8 cellular contexts compared by ENCODE assay signal in the genomic region with DNA sequence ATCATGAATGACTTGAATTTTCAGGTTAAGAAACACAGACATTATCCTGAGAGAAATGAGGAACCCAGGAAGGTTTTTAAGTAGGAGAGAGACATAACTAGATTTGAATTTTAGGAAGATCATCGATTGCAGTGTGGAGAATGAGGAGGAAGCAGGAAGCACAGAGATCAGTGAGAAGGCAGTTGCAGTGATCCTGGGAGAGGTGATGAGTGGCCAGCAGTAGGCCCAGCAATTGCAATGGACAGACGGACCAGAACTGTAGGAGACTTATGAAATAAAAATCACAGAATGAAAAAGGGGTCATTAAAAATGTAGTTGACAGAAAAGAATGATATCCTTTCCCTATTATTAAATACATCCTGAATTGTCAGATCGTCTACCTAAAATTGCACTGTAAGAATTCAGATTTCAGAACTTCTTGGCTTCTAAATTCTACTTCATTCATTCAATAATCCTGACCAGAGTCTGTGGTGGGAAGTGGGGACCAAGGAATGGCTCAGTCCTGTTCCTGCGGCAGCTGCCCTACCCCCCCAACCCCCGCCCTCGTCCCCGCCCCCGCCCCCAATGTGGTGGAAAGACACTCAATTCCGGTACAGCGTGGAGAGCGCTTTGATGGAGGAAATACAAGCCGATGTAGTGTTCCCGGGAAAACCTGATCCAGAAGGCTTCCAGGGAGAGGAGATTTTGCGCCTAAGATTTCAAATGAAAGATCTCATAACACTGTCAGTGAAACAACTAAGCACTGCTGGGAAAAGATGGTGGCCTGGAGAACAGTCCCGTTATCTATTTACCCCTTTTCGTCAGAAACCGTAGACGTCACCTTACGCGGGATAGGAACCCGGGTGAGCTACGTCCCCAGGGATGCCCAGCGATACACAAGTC. TPM values are rescaled to one million over a fixed set of nuclear protein-coding genes. Genes with fewer than 3 reads are reported as not detected.
DNase-seq lines count a peak whose midpoint lies in the region; ATAC-seq, FAIRE-seq and TF ChIP-seq lines count a peak whose summit lies in the region.

No MANE protein-coding gene starts in this region.

- no peak overlapping the region for H3K14ac ChIP-seq in mesenchymal stem cell (ENCODE audit: low read length in 2 of 2)

- no peaks in the 10 kb centered on the region for H4K20me1 ChIP-seq in mammary epithelial cell (ENCODE audit: insufficient read depth, low read length)

- H2AFZ ChIP-seq in mammary epithelial cell (ENCODE audit: low read depth, low read length) = peak overlapping the region; percentile 74
- H2AFZ ChIP-seq in mesenchymal stem cell (ENCODE audit: low read depth, low read length) = peak overlapping the region; percentile 66

- intact Hi-C loops in mammary epithelial cell (cut with micrococcal nuclease) = loop anchor here (1.0 to 2.0 kb wide), 2 partner anchors 35 to 150 kb away; a partner anchor contains a TSS

- H2BK5ac ChIP-seq in mesenchymal stem cell (ENCODE audit: low read depth, low read length, poor library complexity, severe bottlenecking) = peak overlapping the region; percentile 68

- peaks cover 15% of the 10 kb centered on the region for H3K79me2 ChIP-seq in mammary epithelial cell (ENCODE audit: insufficient read depth, low read length)

- H3K4me1 ChIP-seq in HUES64 (ENCODE audit: insufficient read depth, low read length) = peaks cover 17% of the 10 kb centered on the region
- H3K4me1 ChIP-seq in mammary epithelial cell (ENCODE audit: insufficient read depth, low read length) = peaks cover 36% of the 10 kb centered on the region
- H3K4me1 ChIP-seq in mesenchymal stem cell (ENCODE audit: control insufficient read depth, insufficient read depth, low read depth, low read length) = peaks cover 18% of the 10 kb centered on the region

- peak overlapping the region; percentile 74 for H3K4me2 ChIP-seq in mammary epithelial cell (ENCODE audit: insufficient read depth, low read depth, low read length)
- H3K4me2 ChIP-seq in mesenchymal stem cell (ENCODE audit: low read length, poor library complexity, severe bottlenecking) = peak overlapping the region; percentile 88

- BruUV-seq in mammary epithelial cell (replicated peaks; lab: Mats Ljungman, UMichigan) = no TSS peak

- dilution Hi-C loops in mammary epithelial cell (cut with HindIII; ENCODE audit: low sequenced_read_pairs) = no loop called here

- H2BK15ac ChIP-seq in mesenchymal stem cell (ENCODE audit: low read depth, poor library complexity, severe bottlenecking) = peak overlapping the region; percentile 75

- no peak for FAIRE-seq in urothelium cell line (lab: Jason Lieb, UNC)

- H4K91ac ChIP-seq in mesenchymal stem cell (ENCODE audit: low read length) = no peak overlapping the region

- H3K18ac ChIP-seq in mesenchymal stem cell (ENCODE audit: low read depth in 1 of 2, low read length in 2 of 2) = peak overlapping the region in 1 of 2 experiments; percentile 61

- no peak overlapping the region for H2BK120ac ChIP-seq in mesenchymal stem cell (ENCODE audit: low read depth, low read length)

- no peak for TF ChIP-seq CTCF in BJ (IDR thresholded peaks at IDR 0.05; ENCODE audit: insufficient read depth, low read depth, low read length)
- TF ChIP-seq CTCF in mammary epithelial cell (conservative IDR thresholded peaks at IDR 0.05 in 1 of 2, IDR thresholded peaks at IDR 0.05 in 1 of 2; ENCODE audit: extremely low read depth in 1 of 2, insufficient read depth in 1 of 2, low read depth in 1 of 2, low read length in 2 of 2) = no peak

- CTCF ChIA-PET in BJ (lab: Yijun Ruan, JAX) = interaction anchor here (0.6 to 15.4 kb wide), 29 partner anchors 9 to 303 kb away, joined by 3 to 474 read pairs (median 4); no protein-coding TSS in a partner anchor
- CTCF ChIA-PET in mammary epithelial cell (lab: Charles Lee; ENCODE audit: low non-redundant PET) = interaction anchor here (0.6 to 1.7 kb wide), 5 partner anchors 13 to 303 kb away, joined by 3 to 34 read pairs (median 3); no protein-coding TSS in a partner anchor

- POLR2A ChIA-PET in BJ (lab: Charles Lee) = no interaction called here

- peak overlapping the region; percentile 30 for H3K9ac ChIP-seq in HUES64 (ENCODE audit: low read depth, low read length)
- H3K9ac ChIP-seq in mammary epithelial cell (ENCODE audit: insufficient read depth, low read length) = no peak overlapping the region
- H3K9ac ChIP-seq in mesenchymal stem cell (ENCODE audit: low read length) = peak overlapping the region; percentile 91

- H2AK5ac ChIP-seq in mesenchymal stem cell (ENCODE audit: low read length, severe bottlenecking) = peak overlapping the region; percentile 16

- H3K27ac ChIP-seq in HUES64 (ENCODE audit: low read depth, low read length) = peak overlapping the region; percentile 87; the same call in 1 of the 2 replicates
- no peak overlapping the region for H3K27ac ChIP-seq in mammary epithelial cell (ENCODE audit: insufficient read depth, low read depth, low read length)
- H3K27ac ChIP-seq in mesenchymal stem cell (ENCODE audit: low read length, poor library complexity, severe bottlenecking) = peak overlapping the region; percentile 81

- peak overlapping the region; percentile 35 to 63 for H3K4ac ChIP-seq in mesenchymal stem cell (ENCODE audit: low read depth in 1 of 2, low read length in 2 of 2)

- H3K23ac ChIP-seq in mesenchymal stem cell (ENCODE audit: low read length in 2 of 2) = no peak overlapping the region

- ATAC-seq in GM18907 (IDR thresholded peaks at IDR 0.05; ENCODE audit: unreplicated experiment) = no peak

- no peaks in the 10 kb centered on the region for H3K9me3 ChIP-seq in HUES64 (ENCODE audit: insufficient read depth, low read depth, low read length)
- no peaks in the 10 kb centered on the region for H3K9me3 ChIP-seq in mammary epithelial cell (replicated peaks; ENCODE audit: insufficient read depth, low read length)
- H3K9me3 ChIP-seq in mesenchymal stem cell (ENCODE audit: control insufficient read depth, low read length) = no peaks in the 10 kb centered on the region

- no peak overlapping the region for H2BK12ac ChIP-seq in mesenchymal stem cell (ENCODE audit: low read length in 2 of 2)

- peak overlapping the region; percentile 51 for H3K4me3 ChIP-seq in BJ (ENCODE audit: low read depth, low read length)
- peak overlapping the region; percentile 52 for H3K4me3 ChIP-seq in HUES64 (ENCODE audit: low read length)
- H3K4me3 ChIP-seq in mammary epithelial cell (replicated peaks in 1 of 3; ENCODE audit: insufficient read depth in 1 of 3, low read depth in 2 of 3, low read length in 3 of 3) = peak overlapping the region; percentile 28 to 46 (median 35)
- peak overlapping the region; percentile 70 to 98 for H3K4me3 ChIP-seq in mesenchymal stem cell (ENCODE audit: insufficient read depth in 1 of 2, low read depth in 1 of 2, low read length in 2 of 2)

- H3K79me1 ChIP-seq in mesenchymal stem cell (replicated peaks; ENCODE audit: low read length, poor library complexity, severe bottlenecking) = peaks cover 11% of the 10 kb centered on the region

- H3K36me3 ChIP-seq in BJ (ENCODE audit: control insufficient read depth, insufficient read depth, low read length) (peaks cover 24% of the 10 kb centered on the region), HUES64 (ENCODE audit: insufficient read depth, low read length) (peaks cover 32% of the 10 kb centered on the region), mammary epithelial cell (ENCODE audit: insufficient read depth, low read length) (peaks cover 34% of the 10 kb centered on the region), mesenchymal stem cell (ENCODE audit: control insufficient read depth in 1 of 2, insufficient read depth in 2 of 2, low read depth in 1 of 2, low read length in 2 of 2) (peaks cover 23 to 31% of the 10 kb centered on the region in 2 experiments)

- in situ Hi-C loops in mammary epithelial cell (cut with MboI; ENCODE audit: low sequenced_read_pairs in 2 of 2) = loop anchor here in 1 of 2 donors (5.0 to 10.0 kb wide), 2 partner anchors 149 kb away; no protein-coding TSS in a partner anchor

- peak overlapping the region; percentile 96 for H4K8ac ChIP-seq in mesenchymal stem cell (ENCODE audit: low read length)

- H3K27me3 ChIP-seq in BJ (ENCODE audit: control insufficient read depth, insufficient read depth, low read length) = no peaks in the 10 kb centered on the region
- no peaks in the 10 kb centered on the region for H3K27me3 ChIP-seq in HUES64 (ENCODE audit: insufficient read depth, low read length)
- H3K27me3 ChIP-seq in mammary epithelial cell (ENCODE audit: insufficient read depth, low read length) = no peaks in the 10 kb centered on the region
- H3K27me3 ChIP-seq in mesenchymal stem cell (ENCODE audit: control insufficient read depth in 1 of 2, insufficient read depth in 1 of 2, low read length in 2 of 2) = no peaks in the 10 kb centered on the region

- DNase-seq in BJ (ENCODE audit: low read depth) (no peak), mammary epithelial cell (no peak), mesenchymal stem cell (no peak), urothelium cell line (ENCODE audit: low spot score) (peak; percentile 46), OCI-M2 (lab: John Stamatoyannopoulos, UW; ENCODE audit: unreplicated experiment) (no peak), middle frontal gyrus (ENCODE audit: extremely low spot score, low spot score) (no peak)

- WGBS in HUES64 = 13% methylated on average over 19 of the region's 23 CpGs
- WGBS in mammary epithelial cell (ENCODE audit: low coverage, missing lambda C conversion rate) = 21% methylated on average over 17 of the region's 23 CpGs
- WGBS in mesenchymal stem cell = 9% methylated on average over 15 of the region's 23 CpGs

RNA-seq across cellular contexts. Expression of a gene that starts 35.1 kb away (rescaled TPM):
- 100 and 193 TPM in 2 replicates for polyA plus RNA-seq in BJ (2011; rRNA removed)
- polyA minus RNA-seq in BJ (2011; rRNA and poly(A)+ RNA removed) = 92.4 and 93.5 TPM in 2 replicates
- polyA plus RNA-seq in HUES64 (2013, experiment 1 of 2) = 201 TPM
- polyA plus RNA-seq in HUES64 (2013, experiment 2 of 2) = 227 TPM
- 100 to 1,000 TPM; 471 to 738 TPM for total RNA-seq in mammary epithelial cell
- 404 TPM for polyA plus RNA-seq in mammary epithelial cell
- 456 TPM for polyA minus RNA-seq in mammary epithelial cell
- 64.6 TPM for polyA plus RNA-seq in mesenchymal stem cell (2013, experiment 1 of 2)
- 64.8 TPM for polyA plus RNA-seq in mesenchymal stem cell (2013, experiment 2 of 2)
